8 cellular contexts compared by ENCODE assay signal in the genomic region with DNA sequence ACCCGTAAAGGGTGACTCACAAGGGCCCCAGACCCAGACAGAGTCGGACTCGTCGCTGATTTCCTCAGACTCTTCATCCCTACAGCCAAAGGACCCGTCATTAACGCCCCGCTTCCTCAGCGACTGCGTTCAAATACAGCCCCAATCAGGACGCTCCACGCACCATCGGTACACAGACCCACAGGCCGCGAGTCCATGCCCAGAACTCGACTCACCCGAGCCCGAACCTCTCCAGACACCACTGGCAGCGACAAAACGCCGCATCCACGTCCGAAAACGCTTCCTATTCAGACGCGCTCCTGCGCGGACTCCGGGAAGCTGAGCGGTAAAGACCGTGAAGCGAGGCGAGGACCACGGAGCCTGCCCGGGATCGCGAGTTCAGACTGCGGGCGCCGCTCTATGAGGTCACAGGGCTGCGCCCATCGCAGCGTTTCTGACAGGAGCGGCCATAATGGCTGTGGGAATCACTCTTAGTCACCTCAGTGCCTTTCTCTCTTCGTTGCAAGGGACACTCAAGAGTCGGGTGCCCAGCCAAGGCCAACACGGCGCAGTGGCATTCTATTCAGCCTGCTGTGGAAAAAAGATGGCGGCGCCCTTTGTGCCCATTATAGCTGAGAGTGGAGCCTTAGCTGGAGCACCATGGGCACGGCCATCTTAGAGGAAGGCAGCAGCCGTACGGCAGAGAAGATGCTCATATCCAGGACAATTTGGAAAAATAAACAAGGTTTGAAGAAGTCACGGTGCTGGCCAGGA. TPM values are rescaled to one million over a fixed set of nuclear protein-coding genes. Genes with fewer than 3 reads are reported as not detected.
A peak's percentile ranks its signal among the peaks of the same experiment; 100 is the strongest.
DNase-seq lines count a peak whose midpoint lies in the region; ATAC-seq and TF ChIP-seq lines count a peak whose summit lies in the region.

A gene (minus strand): TSS at position 353 of the 753 bp plus-strand sequence. CDS start 2,634 bp downstream, outside the sequence.

- CTCF ChIA-PET in activated CD4-positive, alpha-beta memory T cell treated with anti-CD3 and anti-CD28 coated beads, Interleukin-2, amount 10 ng/mL, durations not matched to agents 7 days and 5 days (lab: Charles Lee): no interaction called here

- no peaks in the 10 kb centered on the region for H4K20me1 ChIP-seq in BLaER1 treated with 17β-estradiol and CSF1 and Interleukin-3, amounts not matched to agents 10 nM and 100 nM

- H3K4me3 ChIP-seq in BLaER1 treated with 17β-estradiol and CSF1 and Interleukin-3, amounts not matched to agents 10 nM and 100 nM: peak within 1 kb of the TSS; percentile 74 to 91 (median 81)
- peak within 1 kb of the TSS; percentile 64 to 75 (median 65) for H3K4me3 ChIP-seq in right lobe of liver

- no peaks in the 10 kb centered on the region for H3K27me3 Mint-ChIP-seq in activated CD4-positive, alpha-beta memory T cell treated with anti-CD3 and anti-CD28 coated beads, Interleukin-2, amount 10 ng/mL, durations not matched to agents 7 days and 5 days

- peak; percentile 85 for ATAC-seq in HG03457 (IDR thresholded peaks at IDR 0.05; ENCODE audit: unreplicated experiment)
- ATAC-seq in right lobe of liver: peak; percentile 96 to 98 (median 98)

- TF ChIP-seq POLR2A in right lobe of liver (IDR thresholded peaks at IDR 0.05): peak; percentile 55

- DNase-seq in GM19240 (ENCODE audit: insufficient read length, low spot score): peak; percentile 85
- DNase-seq in NCI-H526 treated with DMSO at 0.1 percent for 48 hours (lab: John Stamatoyannopoulos, UW): peak; percentile 95
- DNase-seq in activated CD4-positive, alpha-beta memory T cell treated with anti-CD3 and anti-CD28 coated beads, Interleukin-2, amount 10 ng/mL, durations not matched to agents 7 days and 5 days: peak; percentile 88
- peak; percentile 79 to 95 for DNase-seq in dermis microvascular lymphatic vessel endothelial cell (ENCODE audit: low read depth in 2 of 2)
- peak; percentile 84 to 90 (median 85) for DNase-seq in right lobe of liver
- peak; percentile 84 for DNase-seq in stimulated activated CD4-positive, alpha-beta T cell treated with anti-CD3 and anti-CD28 coated beads, Interleukin-4, amount 100 ng/mL, for 1 hour

- peaks cover 73 to 80% (median 77%) of the 10 kb centered on the region in 11 experiments for H3K9me3 ChIP-seq in BLaER1 treated with 17β-estradiol and CSF1 and Interleukin-3, amounts not matched to agents 10 nM and 100 nM (replicated peaks in 1 of 11)
- H3K9me3 ChIP-seq in right lobe of liver: peaks cover 0 to 25% (median 8%) of the 10 kb centered on the region in 4 donors

- H3K36me3 Mint-ChIP-seq in activated CD4-positive, alpha-beta memory T cell treated with anti-CD3 and anti-CD28 coated beads, Interleukin-2, amount 10 ng/mL, durations not matched to agents 7 days and 5 days (ENCODE audit: low read depth): peaks cover 75% of the 10 kb centered on the region

- peak within 1 kb of the TSS; percentile 91 to 98 (median 94) for H3K9ac ChIP-seq in BLaER1 treated with 17β-estradiol and CSF1 and Interleukin-3, amounts not matched to agents 10 nM and 100 nM

- H3K27me3 ChIP-seq in BLaER1 treated with 17β-estradiol and CSF1 and Interleukin-3, amounts not matched to agents 10 nM and 100 nM: no peaks in the 10 kb centered on the region
- H3K27me3 ChIP-seq in right lobe of liver: no peaks in the 10 kb centered on the region

- H3K27ac Mint-ChIP-seq in activated CD4-positive, alpha-beta memory T cell treated with anti-CD3 and anti-CD28 coated beads, Interleukin-2, amount 10 ng/mL, durations not matched to agents 7 days and 5 days: peak within 1 kb of the TSS; percentile 97

- peaks cover 57% of the 10 kb centered on the region for H3K9me3 Mint-ChIP-seq in activated CD4-positive, alpha-beta memory T cell treated with anti-CD3 and anti-CD28 coated beads, Interleukin-2, amount 10 ng/mL, durations not matched to agents 7 days and 5 days

- H3K4me1 Mint-ChIP-seq in activated CD4-positive, alpha-beta memory T cell treated with anti-CD3 and anti-CD28 coated beads, Interleukin-2, amount 10 ng/mL, durations not matched to agents 7 days and 5 days: peaks cover 25% of the 10 kb centered on the region

- peaks cover 52 to 75% (median 72%) of the 10 kb centered on the region in 11 experiments for H3K36me3 ChIP-seq in BLaER1 treated with 17β-estradiol and CSF1 and Interleukin-3, amounts not matched to agents 10 nM and 100 nM
- peaks cover 0 to 23% (median 10%) of the 10 kb centered on the region in 4 donors for H3K36me3 ChIP-seq in right lobe of liver

- POLR2A ChIA-PET in activated CD4-positive, alpha-beta memory T cell treated with anti-CD3 and anti-CD28 coated beads, Interleukin-2, amount 10 ng/mL, durations not matched to agents 7 days and 5 days (lab: Charles Lee): interaction anchor here (0.9 to 2.9 kb wide), 7 partner anchors 8 to 161 kb away, joined by 3 to 37 read pairs (median 4); a partner anchor contains a TSS

- H3K4me3 Mint-ChIP-seq in activated CD4-positive, alpha-beta memory T cell treated with anti-CD3 and anti-CD28 coated beads, Interleukin-2, amount 10 ng/mL, durations not matched to agents 7 days and 5 days: peak within 1 kb of the TSS; percentile 89

- intact Hi-C loops in right lobe of liver (cut with DNase I): no loop called here

- no peak for TF ChIP-seq CTCF in right lobe of liver (IDR thresholded peaks at IDR 0.05)

- H3K27ac ChIP-seq in BLaER1 treated with 17β-estradiol and CSF1 and Interleukin-3, amounts not matched to agents 10 nM and 100 nM: peak within 1 kb of the TSS; percentile 89 to 97 (median 94)
- H3K27ac ChIP-seq in right lobe of liver: peak within 1 kb of the TSS; percentile 64 to 89 (median 89)

- WGBS in right lobe of liver (ENCODE audit: insufficient coverage, low coverage, low lambda C conversion rate, missing lambda C conversion rate): under 1% methylated on average over 16 of the region's 53 CpGs

- peaks cover 7 to 26% (median 14%) of the 10 kb centered on the region in 10 experiments; a peak in 18 of 20 replicates for H3K4me1 ChIP-seq in BLaER1 treated with 17β-estradiol and CSF1 and Interleukin-3, amounts not matched to agents 10 nM and 100 nM
- H3K4me1 ChIP-seq in right lobe of liver: no peaks in the 10 kb centered on the region

- H3K4me2 ChIP-seq in BLaER1 treated with 17β-estradiol and CSF1 and Interleukin-3, amounts not matched to agents 10 nM and 100 nM: peak within 1 kb of the TSS; percentile 74 to 93 (median 84)

RNA-seq across cellular contexts. Expression of the gene that starts here (rescaled TPM):
- 1 to 10 TPM; 8.0 to 8.2 TPM for total RNA-seq in activated CD4-positive, alpha-beta memory T cell treated with anti-CD3 and anti-CD28 coated beads, Interleukin-2, amount 10 ng/mL, durations not matched to agents 7 days and 5 days
- total RNA-seq in dermis microvascular lymphatic vessel endothelial cell (8.3 and 9.4 TPM in 2 replicates), right lobe of liver (1 to 10 TPM; 1.2 to 2.7 (median 1.6) TPM)

Comparison
In these comparisons a context has a peak if more than half of its experiments do, and no peak if none do; other contexts are left out.
1. Peak in every context shown above with its lines: DNase-seq, ATAC-seq, H3K4me3 ChIP-seq and H3K27ac ChIP-seq.